In the genomic region with DNA sequence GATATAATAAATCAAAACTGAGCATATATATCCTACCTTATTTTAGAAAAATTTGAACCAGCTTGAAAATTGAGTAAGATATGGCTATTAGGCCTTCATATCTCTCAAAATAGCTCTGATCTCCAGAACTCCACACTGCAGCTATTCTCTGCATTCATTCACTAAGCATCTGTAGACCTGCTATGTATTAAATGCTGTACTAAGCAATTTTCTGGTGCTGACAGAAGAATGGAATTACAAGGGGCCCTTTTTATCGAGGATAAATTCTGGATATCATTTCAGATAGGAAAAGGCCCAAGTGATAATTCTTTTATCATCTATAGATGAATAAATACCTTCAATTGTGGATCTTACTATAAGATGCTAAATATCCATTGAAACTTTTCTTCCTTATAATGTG, we compare ENCODE assay signal across 20 cellular contexts. TPM values are rescaled to one million over a fixed set of nuclear protein-coding genes. Genes with fewer than 3 reads are reported as not detected.
A peak's percentile ranks its signal among the peaks of the same experiment; 100 is the strongest.
DNase-seq lines count a peak whose midpoint lies in the region; ATAC-seq, FAIRE-seq and TF ChIP-seq lines count a peak whose summit lies in the region.
"Had no signal": no experiment of that assay in that cellular context is flagged by ENCODE, and none has a peak within 500 bp of the region (broad histone marks: within the 10 kb centered on the region; RNA-seq: fewer than 3 reads in every experiment).

No MANE protein-coding gene starts in this region.

- no peak for DNase-seq in activated naive CD8-positive, alpha-beta T cell treated with anti-CD3 and anti-CD28 coated beads, Interleukin-2, amount 50 U/mL, for 24 hours
- DNase-seq in SK-N-MC (ENCODE audit: low read depth, low spot score) (no peak), type B pancreatic cell (ENCODE audit: extremely low spot score, unreplicated experiment) (no peak), GM12891 (ENCODE audit: insufficient read length, low spot score) (no peak)
- DNase-seq: activated CD8-positive, alpha-beta memory T cell treated with anti-CD3 and anti-CD28 coated beads for 24 hours; brain microvascular endothelial cell; colonic mucosa; H9; heart left ventricle; left lung; NCI-H146; NCI-H748 treated with DMSO at 0.1 percent for 48 hours; nucleus accumbens; stimulated activated CD4-positive, alpha-beta T cell treated with anti-CD3 and anti-CD28 coated beads, Interleukin-12 subunit alpha, Interleukin-12 subunit beta, amount 100 ng/mL, for 4 hours had no signal

- ATAC-seq in activated naive CD8-positive, alpha-beta T cell treated with anti-CD3 and anti-CD28 coated beads, Interleukin-2, amount 50 U/mL, for 24 hours = no peak
- ATAC-seq in HG02759 (IDR thresholded peaks at IDR 0.05; ENCODE audit: unreplicated experiment) = no peak
- ATAC-seq: activated CD4-positive, CD25-positive, alpha-beta regulatory T cell treated with anti-CD3 and anti-CD28 coated beads, Interleukin-2, amount 50 U/mL, for 24 hours; heart left ventricle; left lung had no signal

- no peaks in the 10 kb centered on the region for H3K27me3 Mint-ChIP-seq in activated naive CD8-positive, alpha-beta T cell
- H3K27me3 Mint-ChIP-seq in activated naive CD8-positive, alpha-beta T cell treated with anti-CD3 and anti-CD28 coated beads, Interleukin-2, amount 50 U/mL, for 24 hours = no peaks in the 10 kb centered on the region
- no peaks in the 10 kb centered on the region for H3K27me3 Mint-ChIP-seq in type B pancreatic cell

- H3K36me3 ChIP-seq in SK-N-MC (ENCODE audit: insufficient read depth, low read length) = peaks cover 52% of the 10 kb centered on the region
- H3K36me3 ChIP-seq: brain microvascular endothelial cell, colonic mucosa had no signal

- peaks cover 23% of the 10 kb centered on the region for H3K36me3 Mint-ChIP-seq in activated naive CD8-positive, alpha-beta T cell
- H3K36me3 Mint-ChIP-seq in activated naive CD8-positive, alpha-beta T cell treated with anti-CD3 and anti-CD28 coated beads, Interleukin-2, amount 50 U/mL, for 24 hours (ENCODE audit: low read depth) = peaks cover 34% of the 10 kb centered on the region
- peaks cover 29% of the 10 kb centered on the region for H3K36me3 Mint-ChIP-seq in type B pancreatic cell

- no peaks in the 10 kb centered on the region for H3K9me3 Mint-ChIP-seq in activated naive CD8-positive, alpha-beta T cell (ENCODE audit: low read depth)
- H3K9me3 Mint-ChIP-seq in activated naive CD8-positive, alpha-beta T cell treated with anti-CD3 and anti-CD28 coated beads, Interleukin-2, amount 50 U/mL, for 24 hours = no peaks in the 10 kb centered on the region
- no peaks in the 10 kb centered on the region for H3K9me3 Mint-ChIP-seq in type B pancreatic cell
- H3K9me3 Mint-ChIP-seq: H9 had no signal

- no peak overlapping the region for H3K4me3 Mint-ChIP-seq in activated naive CD8-positive, alpha-beta T cell
- H3K4me3 Mint-ChIP-seq in activated naive CD8-positive, alpha-beta T cell treated with anti-CD3 and anti-CD28 coated beads, Interleukin-2, amount 50 U/mL, for 24 hours = no peak overlapping the region
- peak overlapping the region; percentile 12 for H3K4me3 Mint-ChIP-seq in type B pancreatic cell
- H3K4me3 Mint-ChIP-seq: H9 had no signal

- peak overlapping the region; percentile 89 for H3K9ac ChIP-seq in SK-N-MC (ENCODE audit: insufficient read length)

- peaks cover 56% of the 10 kb centered on the region for H3K4me1 Mint-ChIP-seq in activated naive CD8-positive, alpha-beta T cell (ENCODE audit: low read depth)
- peaks cover 33% of the 10 kb centered on the region for H3K4me1 Mint-ChIP-seq in activated naive CD8-positive, alpha-beta T cell treated with anti-CD3 and anti-CD28 coated beads, Interleukin-2, amount 50 U/mL, for 24 hours
- H3K4me1 Mint-ChIP-seq in type B pancreatic cell (ENCODE audit: unreplicated experiment) = peaks cover 6% of the 10 kb centered on the region

- no peaks in the 10 kb centered on the region for H3K9me3 ChIP-seq in SK-N-MC (ENCODE audit: low read depth, low read length)
- H3K9me3 ChIP-seq: colonic mucosa, heart left ventricle, left lung, vagina had no signal

- no peak for TF ChIP-seq POLR2A in GM12891 (IDR thresholded peaks at IDR 0.05; ENCODE audit: low read depth, low read length)

- peak overlapping the region; percentile 91 for H3K27ac Mint-ChIP-seq in activated naive CD8-positive, alpha-beta T cell
- no peak overlapping the region for H3K27ac Mint-ChIP-seq in activated naive CD8-positive, alpha-beta T cell treated with anti-CD3 and anti-CD28 coated beads, Interleukin-2, amount 50 U/mL, for 24 hours
- H3K27ac Mint-ChIP-seq in type B pancreatic cell = no peak overlapping the region
- H3K27ac Mint-ChIP-seq: H9 had no signal

- H3K4me3 ChIP-seq in SK-N-MC = no peak overlapping the region
- H3K4me3 ChIP-seq: left lung, vagina had no signal

- FAIRE-seq in GM12891 (lab: Jason Lieb, UNC) = no peak
- FAIRE-seq: RCC 7860 had no signal

- no peak for TF ChIP-seq CTCF in type B pancreatic cell (conservative IDR thresholded peaks at IDR 0.05)

- 0 out of 2 replicates have a peak overlapping the region, but pooled peaks have one; percentile 11 for H3K27ac ChIP-seq in SK-N-MC
- H3K27ac ChIP-seq: brain microvascular endothelial cell, vagina had no signal

TF ChIP-seq in GM12891, 5 proteins besides CTCF, POLR2A, EP300 and RAD21:
- TF ChIP-seq PAX5 (IDR thresholded peaks at IDR 0.05; ENCODE audit: insufficient read depth, low read length, severe bottlenecking) = no peak
- TF ChIP-seq SPI1 (IDR thresholded peaks at IDR 0.05; ENCODE audit: low read depth, low read length) = no peak
- no peak for TF ChIP-seq POU2F2 (IDR thresholded peaks at IDR 0.05; ENCODE audit: low read depth, low read length)
- TF ChIP-seq POLR2AphosphoS5 (IDR thresholded peaks at IDR 0.05; ENCODE audit: low read depth, low read length) = no peak
- TF ChIP-seq TAF1 (IDR thresholded peaks at IDR 0.05; ENCODE audit: low read depth, low read length) = no peak

RNA-seq across cellular contexts. Expression of gene THAP6, which starts 1.9 kb away (rescaled TPM):
- 15.1 and 19.1 TPM in 2 replicates for total RNA-seq in type B pancreatic cell (ENCODE audit: low replicate concordance)
- 4.5 TPM for polyA plus RNA-seq in GM12891 (2012; ENCODE audit: low read depth, missing spikeins)

RNA-seq across cellular contexts. Expression of gene RCHY1, which starts 1.9 kb away (rescaled TPM):
- 31.5 and 35.4 TPM in 2 replicates for total RNA-seq in type B pancreatic cell (ENCODE audit: low replicate concordance)
- polyA plus RNA-seq in GM12891 (2012; ENCODE audit: low read depth, missing spikeins) = 27.8 TPM

RNA-seq across cellular contexts. Expression of gene ODAPH, which starts 39.7 kb away (rescaled TPM):
- not detected in 2 replicates for total RNA-seq in type B pancreatic cell (ENCODE audit: low replicate concordance)
- polyA plus RNA-seq in GM12891 (2012; ENCODE audit: low read depth, missing spikeins) = not detected
- total RNA-seq: colonic mucosa, H9, heart left ventricle, left lung, mucosa of gallbladder, vagina had no signal
- polyA plus RNA-seq: heart left ventricle had no signal
